8 cellular contexts compared by ENCODE assay signal in the genomic region with DNA sequence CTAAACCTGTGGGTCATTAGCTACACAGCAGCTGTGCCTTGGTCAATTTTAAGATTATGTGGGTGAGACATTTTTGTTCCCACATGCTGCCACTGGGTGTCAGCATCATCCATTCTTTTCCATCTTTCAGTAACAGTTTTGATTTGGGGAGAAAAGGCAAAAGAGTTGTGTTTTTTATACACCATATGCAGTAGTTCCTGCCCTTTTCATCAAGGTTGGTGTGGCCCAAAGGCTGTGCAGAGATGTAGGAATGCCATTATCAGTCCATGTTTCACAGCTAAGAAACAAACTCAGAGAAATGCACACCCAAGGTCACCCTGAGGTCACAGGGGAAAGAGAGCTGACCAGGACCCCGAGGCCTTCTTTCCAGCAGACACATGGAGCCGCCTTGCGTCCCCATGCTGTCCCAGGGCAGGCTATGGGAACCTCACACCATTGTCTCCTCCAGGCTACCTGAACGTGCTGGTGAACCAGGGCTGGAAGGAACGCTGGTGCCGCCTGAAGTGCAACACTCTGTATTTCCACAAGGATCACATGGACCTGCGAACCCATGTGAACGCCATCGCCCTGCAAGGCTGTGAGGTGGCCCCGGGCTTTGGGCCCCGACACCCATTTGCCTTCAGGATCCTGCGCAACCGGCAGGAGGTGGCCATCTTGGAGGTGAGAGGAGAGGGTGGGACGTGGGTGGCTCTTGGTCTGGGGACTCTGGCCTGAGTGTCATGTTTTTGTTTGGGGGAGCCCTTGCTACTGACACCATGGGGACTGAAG. TPM values are rescaled to one million over a fixed set of nuclear protein-coding genes. Genes with fewer than 3 reads are reported as not detected.
A peak's percentile ranks its signal among the peaks of the same experiment; 100 is the strongest.
DNase-seq lines count a peak whose midpoint lies in the region; ATAC-seq, FAIRE-seq and TF ChIP-seq lines count a peak whose summit lies in the region.

No MANE protein-coding gene starts in this region.

- peak; percentile 75 for TF ChIP-seq CTCF in glutamatergic neuron (IDR thresholded peaks at IDR 0.05; ENCODE audit: partially characterized antibody, unreplicated experiment)

- H3K27ac Mint-ChIP-seq in glutamatergic neuron (ENCODE audit: unreplicated experiment) = no peak overlapping the region

- H3K9me3 Mint-ChIP-seq in glutamatergic neuron (ENCODE audit: unreplicated experiment) = no peaks in the 10 kb centered on the region

- no peaks in the 10 kb centered on the region for H3K27me3 Mint-ChIP-seq in glutamatergic neuron (ENCODE audit: unreplicated experiment)

- H3K36me3 Mint-ChIP-seq in glutamatergic neuron (ENCODE audit: unreplicated experiment) = no peaks in the 10 kb centered on the region

- ATAC-seq in HG02759 (IDR thresholded peaks at IDR 0.05; ENCODE audit: unreplicated experiment) = peak; percentile 63

- peak; percentile 69 for DNase-seq in EH (ENCODE audit: low read depth)
- DNase-seq in NCI-H526 treated with DMSO at 0.1 percent for 48 hours (lab: John Stamatoyannopoulos, UW) = peak; percentile 15
- DNase-seq in activated effector memory CD4-positive, alpha-beta T cell treated with Interleukin-2 at 50 U/mL for 16 hours = peak; percentile 6
- DNase-seq in glutamatergic neuron = no peak
- peak; percentile 3 for DNase-seq in stimulated activated CD4-positive, alpha-beta T cell treated with anti-CD3 and anti-CD28 coated beads, Interleukin-2, amount 100 ng/mL, for 4 hours (ENCODE audit: low read depth)
- no peak for DNase-seq in UCSD-AML1 (lab: John Stamatoyannopoulos, UW; ENCODE audit: unreplicated experiment)

- FAIRE-seq in A204.1 (lab: Jason Lieb, UNC) = peak; percentile 91

- no peak overlapping the region for H3K4me3 Mint-ChIP-seq in glutamatergic neuron (ENCODE audit: unreplicated experiment)

- H3K4me1 Mint-ChIP-seq in glutamatergic neuron (ENCODE audit: low read depth, unreplicated experiment) = peaks cover 8% of the 10 kb centered on the region

RNA-seq across cellular contexts. Expression of a gene that starts 27.8 kb away (rescaled TPM):
- 34.7 TPM for total RNA-seq in glutamatergic neuron (ENCODE audit: unreplicated experiment)

RNA-seq across cellular contexts. Expression of a gene that starts 40.4 kb away (rescaled TPM):
- total RNA-seq in glutamatergic neuron (ENCODE audit: unreplicated experiment) = 25.4 TPM

RNA-seq across cellular contexts. Expression of a gene that starts 45.8 kb away (rescaled TPM):
- total RNA-seq in glutamatergic neuron (ENCODE audit: unreplicated experiment) = 0.25 TPM

Comparison
In these comparisons a context has a peak if more than half of its experiments do, and no peak if none do; other contexts are left out.
1. DNase-seq: peak in EH (single experiment), NCI-H526 treated with DMSO at 0.1 percent for 48 hours (single experiment), activated effector memory CD4-positive, alpha-beta T cell treated with Interleukin-2 at 50 U/mL for 16 hours (single experiment) and stimulated activated CD4-positive, alpha-beta T cell treated with anti-CD3 and anti-CD28 coated beads, Interleukin-2, amount 100 ng/mL, for 4 hours (single experiment); none in glutamatergic neuron (single experiment) and UCSD-AML1 (single experiment).